8 cellular contexts compared by ENCODE assay signal in the genomic region with DNA sequence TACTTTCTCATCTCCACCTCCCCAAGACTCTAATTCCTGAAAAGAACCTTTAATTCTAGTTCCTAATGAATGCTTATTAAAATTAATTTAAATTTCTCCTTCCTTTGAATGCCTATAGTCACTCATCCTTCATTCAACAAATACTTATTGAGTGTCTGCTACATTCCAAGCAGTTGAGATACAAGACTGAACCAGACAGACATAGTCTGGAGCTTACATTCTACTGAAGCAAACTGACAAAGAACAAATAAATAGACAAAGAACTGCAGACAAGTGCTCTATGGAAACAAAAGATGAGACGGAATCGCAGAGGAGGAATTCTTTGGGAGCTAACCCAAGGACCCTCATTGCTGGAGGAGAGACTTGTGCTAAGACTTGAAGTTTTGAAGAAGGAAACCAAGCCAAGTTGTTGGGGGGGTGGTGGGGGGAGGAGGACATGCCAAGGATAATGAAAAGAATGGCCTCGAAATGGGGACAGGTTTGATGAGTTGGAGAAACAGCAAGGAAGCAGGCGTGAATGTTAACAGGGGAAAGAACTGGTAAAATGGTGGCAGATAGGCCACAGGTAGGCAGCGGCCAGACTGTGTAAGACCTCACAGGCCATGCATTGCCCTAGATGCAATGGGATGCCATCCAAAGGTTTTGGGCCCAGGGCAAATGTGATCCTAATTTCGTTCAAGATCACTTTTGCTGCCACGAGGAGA. TPM values are rescaled to one million over a fixed set of nuclear protein-coding genes. Genes with fewer than 3 reads are reported as not detected.
DNase-seq lines count a peak whose midpoint lies in the region; ATAC-seq, FAIRE-seq and TF ChIP-seq lines count a peak whose summit lies in the region.

No MANE protein-coding gene starts in this region.

- peak overlapping the region; percentile 86 for H3K4me2 ChIP-seq in A549
- peak overlapping the region; percentile 80 for H3K4me2 ChIP-seq in GM12878 (ENCODE audit: control insufficient read depth, insufficient read depth)

- WGBS in A549 (ENCODE audit: missing lambda C conversion rate): 33% methylated on average over 7 of the region's 7 CpGs
- 36% methylated on average over 7 of the region's 7 CpGs for WGBS in GM12878 (ENCODE audit: insufficient coverage, insufficient replicate concordance, low lambda C conversion rate, missing lambda C conversion rate)
- 13 to 23% methylated on average over 7 of the region's 7 CpGs for WGBS in tibial nerve, 2 donors

- H3K79me2 ChIP-seq in GM12878 (ENCODE audit: control insufficient read depth, insufficient read depth, low read length): peaks cover 20% of the 10 kb centered on the region

- POLR2A ChIA-PET in A549 (lab: Yijun Ruan, JAX) (interaction anchor here (0.6 to 4.9 kb wide), 6 partner anchors 10 to 153 kb away, joined by 3 to 43 read pairs (median 10); partner anchors contain the start of genes HSP90B1 and TDG), GM12878 (lab: Charles Lee) (interaction anchor here (0.5 to 3.2 kb wide), 9 partner anchors 10 to 332 kb away, joined by 3 to 48 read pairs (median 3); partner anchors contain the start of genes HSP90B1 and TDG)

- in situ Hi-C loops in GM12878 (cut with MboI): no loop called here

- no peak for DNase-seq in A549 (ENCODE audit: low read depth in 1 of 2, low spot score in 1 of 2)
- DNase-seq in HFF-Myc (ENCODE audit: extremely low read depth, low read depth): no peak
- DNase-seq in GM12878 (ENCODE audit: low read depth, low spot score): no peak
- DNase-seq in left lobe of liver (ENCODE audit: low spot score): no peak
- no peak for DNase-seq in tibial nerve (ENCODE audit: low spot score in 2 of 2)
- DNase-seq in HT-29 (ENCODE audit: low spot score): no peak
- DNase-seq in globus pallidus (ENCODE audit: low spot score): no peak

- no peaks in the 10 kb centered on the region for H4K20me1 ChIP-seq in GM12878 (ENCODE audit: control insufficient read depth, insufficient read depth)

- SMC1A ChIA-PET in GM12878 (lab: Charles Lee; ENCODE audit: uncharacterized antibody, unreplicated experiment): interaction anchor here (0.6 to 8.1 kb wide), 18 partner anchors 8 to 153 kb away, joined by 3 to 67 read pairs (median 4); partner anchors contain the start of genes HSP90B1 and TDG

- RAD21 ChIA-PET in GM12878 (lab: Charles Lee; ENCODE audit: unreplicated experiment): interaction anchor here (0.8 to 2.7 kb wide), 9 partner anchors 10 to 331 kb away, joined by 3 to 34 read pairs (median 3); partner anchors contain the start of genes HSP90B1 and TDG

- peak overlapping the region; percentile 88 for H3K9ac ChIP-seq in GM12878 (ENCODE audit: control insufficient read depth, insufficient read depth, low read length)

- peak overlapping the region; percentile 100 for H2AFZ ChIP-seq in GM12878 (ENCODE audit: control insufficient read depth, low read depth, low read length)

- intact Hi-C loops in GM12878 (cut with micrococcal nuclease; ENCODE audit: unreplicated experiment): no loop called here

- no peak for FAIRE-seq in A549 (lab: Jason Lieb, UNC)
- no peak for FAIRE-seq in GM12878 (lab: Jason Lieb, UNC)

- H3K4me1 ChIP-seq in A549 (peaks cover 27% of the 10 kb centered on the region), GM12878 (ENCODE audit: control insufficient read depth, insufficient read depth, low read length) (peaks cover 8% of the 10 kb centered on the region), tibial nerve (peaks cover 0 to 36% (median 16%) of the 10 kb centered on the region in 4 donors)

- TF ChIP-seq RAD21 in A549 (conservative IDR thresholded peaks at IDR 0.05 in 1 of 2, IDR thresholded peaks at IDR 0.05 in 1 of 2) (no peak), GM12878 (IDR thresholded peaks at IDR 0.05; ENCODE audit: insufficient read depth, low read depth, low read length) (no peak)

- peaks cover 4 to 13% of the 10 kb centered on the region in 2 experiments; a peak in 2 of 4 replicates for H3K36me3 ChIP-seq in GM12878 (ENCODE audit: control insufficient read depth in 2 of 2, insufficient read depth in 2 of 2, low read length in 1 of 2)
- peaks cover 0 to 34% (median 0%) of the 10 kb centered on the region in 3 donors for H3K36me3 ChIP-seq in tibial nerve

- TF ChIP-seq EP300 in A549 (IDR thresholded peaks at IDR 0.05) (no peak), GM12878 (IDR thresholded peaks at IDR 0.05; ENCODE audit: borderline replicate concordance in 1 of 2, control insufficient read depth in 1 of 2, low read depth in 2 of 2, low read length in 2 of 2) (no peak), tibial nerve (IDR thresholded peaks at IDR 0.05) (no peak)

- H3K9me3 ChIP-seq in A549: no peaks in the 10 kb centered on the region
- H3K9me3 ChIP-seq in GM12878 (replicated peaks; ENCODE audit: control insufficient read depth, insufficient read depth, low read length): no peaks in the 10 kb centered on the region
- H3K9me3 ChIP-seq in tibial nerve: no peaks in the 10 kb centered on the region

- TF ChIP-seq POLR2A in A549 (IDR thresholded peaks at IDR 0.05; ENCODE audit: low read length) (no peak), GM12878 (IDR thresholded peaks at IDR 0.05; ENCODE audit: low read depth, low read length) (no peak), tibial nerve (IDR thresholded peaks at IDR 0.05) (no peak)

- TF ChIP-seq CTCF in A549 (IDR thresholded peaks at IDR 0.05): no peak
- no peak for TF ChIP-seq CTCF in HFF-Myc (IDR thresholded peaks at IDR 0.05; ENCODE audit: low read depth, low read length, missing control alignments)
- no peak for TF ChIP-seq CTCF in GM12878 (IDR thresholded peaks at IDR 0.05 in 2 of 3, conservative IDR thresholded peaks at IDR 0.05 in 1 of 3; ENCODE audit: control insufficient read depth in 2 of 3, extremely low read depth in 1 of 3, insufficient read depth in 1 of 3, low read depth in 3 of 3, low read length in 3 of 3)
- TF ChIP-seq CTCF in tibial nerve (IDR thresholded peaks at IDR 0.05): no peak

- CTCF ChIA-PET in A549 (lab: Yijun Ruan, JAX) (interaction anchor here (0.9 to 1.5 kb wide), 5 partner anchors 18 to 330 kb away, joined by 3 to 5 read pairs (median 3); no protein-coding TSS in a partner anchor), GM12878 (lab: Yijun Ruan, JAX) (interaction anchor here (1.0 to 2.7 kb wide), 5 partner anchors 11 to 153 kb away, joined by 3 to 24 read pairs (median 3); partner anchors contain the start of gene TDG)

- no TSS peak for BruUV-seq in GM12878 (replicated peaks; lab: Mats Ljungman, UMichigan)

- ATAC-seq in A549 (peak; percentile 23 to 36; a peak in 3 of 6 replicates), GM12878 (peak; percentile 6; the same call in 2 of the 3 replicates), left lobe of liver (peak; percentile 10), GM18858 (IDR thresholded peaks at IDR 0.05; ENCODE audit: unreplicated experiment) (no peak)

- H3K27ac ChIP-seq in A549 (peak overlapping the region; percentile 92 to 95), GM12878 (ENCODE audit: control insufficient read depth, insufficient read depth) (peak overlapping the region; percentile 77; the same call in 1 of the 2 replicates), tibial nerve (peak overlapping the region in 3 of 4 donors; percentile 86 to 96 (median 91))

- H3K4me3 ChIP-seq in A549 (peak overlapping the region; percentile 73), HFF-Myc (replicated peaks; ENCODE audit: low read depth, low read length) (peak overlapping the region; percentile 97), GM12878 (peak overlapping the region; percentile 80), tibial nerve (peak overlapping the region; percentile 67 to 80 (median 75))

- H3K27me3 ChIP-seq in GM12878 (replicated peaks in 1 of 2; ENCODE audit: control insufficient read depth in 2 of 2, insufficient read depth in 2 of 2, low read length in 1 of 2) (no peaks in the 10 kb centered on the region), tibial nerve (no peaks in the 10 kb centered on the region)

RNA-seq across cellular contexts. Expression of gene TDG, which starts 9.7 kb away (rescaled TPM):
- 48.2 and 65.4 TPM in 2 replicates for polyA plus RNA-seq in A549 (2011; rRNA removed)
- 15.6 and 17.2 TPM in 2 replicates for polyA plus RNA-seq in A549 (2012; cell fraction: cytosol; rRNA removed)
- 8.5 and 13.1 TPM in 2 replicates for polyA plus RNA-seq in A549 (2012; cell fraction: nucleus; rRNA removed)
- 28.7 to 30.8 TPM (median 30.5 TPM) in 3 replicates for polyA plus RNA-seq in A549 (2017; fragmentation: RNase III; extraction: RNeasy Plus Mini Kit Qiagen cat#74134 plus additional on column Dnase treatment)
- polyA minus RNA-seq in A549 (2011; rRNA and poly(A)+ RNA removed): 12.6 and 13.5 TPM in 2 replicates
- total RNA-seq in GM12878 (2013; cell fraction: nucleolus; rRNA removed): 63.4 and 64.9 TPM in 2 replicates
- total RNA-seq in GM12878 (2014; rRNA removed): 47.5 and 57.8 TPM in 2 replicates
- 53.7 and 56.3 TPM in 2 replicates for total RNA-seq in GM12878 (2014; rRNA removed; fragmentation: Illumina TruSeq; extraction: Trizol)
- total RNA-seq in GM12878 (2021): 46.7 and 51.9 TPM in 2 replicates
- 15.8 TPM for polyA plus RNA-seq in GM12878 (2011; ENCODE audit: low read depth)
- polyA plus RNA-seq in GM12878 (2011; rRNA removed): 47.5 and 72.3 TPM in 2 replicates
- 17.1 and 17.3 TPM in 2 replicates for polyA plus RNA-seq in GM12878 (2011; cell fraction: cytosol; rRNA removed)
- 58.2 and 62.0 TPM in 2 replicates for polyA plus RNA-seq in GM12878 (2011; cell fraction: nucleus; rRNA removed)
- polyA plus RNA-seq in GM12878 (2012): 24.3 and 25.7 TPM in 2 replicates
- 63.6 and 70.5 TPM in 2 replicates for polyA plus RNA-seq in GM12878 (2014; fragmentation: Illumina TruSeq; extraction: Trizol)
- 10 to 100 TPM; 29.7 to 33.7 TPM for polyA plus RNA-seq in GM12878 (2014; fragmentation: Nextera tagmentation; extraction: Ambion mirVana)
- polyA plus RNA-seq in GM12878 (2014; rRNA removed): 44.0 and 50.5 TPM in 2 replicates
- polyA plus RNA-seq in GM12878 (2016; fragmentation: Nextera tagmentation; extraction: Ambion mirVana): 10 to 100 TPM; 63.2 to 68.8 TPM
- 21.7 and 30.6 TPM in 2 replicates for polyA minus RNA-seq in GM12878 (2011; rRNA and poly(A)+ RNA removed)
- polyA minus RNA-seq in GM12878 (2011; cell fraction: cytosol; rRNA and poly(A)+ RNA removed): 14.6 and 15.5 TPM in 2 replicates
- polyA minus RNA-seq in GM12878 (2011; cell fraction: nucleus; rRNA and poly(A)+ RNA removed): 17.8 and 21.0 TPM in 2 replicates
- 7.0 TPM for total RNA-seq in left lobe of liver
- total RNA-seq in tibial nerve: 10 to 100 TPM; 13.7 to 23.7 (median 20.0) TPM
- total RNA-seq in HT-29 (2014; rRNA removed; shearing (Covaris generic)): 28.8 and 32.0 TPM in 2 replicates

RNA-seq across cellular contexts. Expression of gene HSP90B1, which starts 25.8 kb away (rescaled TPM):
- polyA plus RNA-seq in A549 (2011; rRNA removed): 694 and 915 TPM in 2 replicates
- polyA plus RNA-seq in A549 (2012; cell fraction: cytosol; rRNA removed): 190 and 248 TPM in 2 replicates
- 169 and 264 TPM in 2 replicates for polyA plus RNA-seq in A549 (2012; cell fraction: nucleus; rRNA removed)
- 619 to 636 TPM (median 624 TPM) in 3 replicates for polyA plus RNA-seq in A549 (2017; fragmentation: RNase III; extraction: RNeasy Plus Mini Kit Qiagen cat#74134 plus additional on column Dnase treatment)
- polyA minus RNA-seq in A549 (2011; rRNA and poly(A)+ RNA removed): 128 and 141 TPM in 2 replicates
- total RNA-seq in GM12878 (2013; cell fraction: nucleolus; rRNA removed): 492 and 493 TPM in 2 replicates
- total RNA-seq in GM12878 (2014; rRNA removed): 298 and 306 TPM in 2 replicates
- total RNA-seq in GM12878 (2014; rRNA removed; fragmentation: Illumina TruSeq; extraction: Trizol): 644 and 702 TPM in 2 replicates
- 511 and 557 TPM in 2 replicates for total RNA-seq in GM12878 (2021)
- 428 TPM for polyA plus RNA-seq in GM12878 (2011; ENCODE audit: low read depth)
- polyA plus RNA-seq in GM12878 (2011; rRNA removed): 443 and 639 TPM in 2 replicates
- polyA plus RNA-seq in GM12878 (2011; cell fraction: cytosol; rRNA removed): 135 and 136 TPM in 2 replicates
- 477 and 595 TPM in 2 replicates for polyA plus RNA-seq in GM12878 (2011; cell fraction: nucleus; rRNA removed)
- polyA plus RNA-seq in GM12878 (2012): 568 and 601 TPM in 2 replicates
- 715 and 780 TPM in 2 replicates for polyA plus RNA-seq in GM12878 (2014; fragmentation: Illumina TruSeq; extraction: Trizol)
- 100 to 1,000 TPM; 254 to 414 TPM for polyA plus RNA-seq in GM12878 (2014; fragmentation: Nextera tagmentation; extraction: Ambion mirVana)
- polyA plus RNA-seq in GM12878 (2014; rRNA removed): 495 and 564 TPM in 2 replicates
- polyA plus RNA-seq in GM12878 (2016; fragmentation: Nextera tagmentation; extraction: Ambion mirVana): 100 to 1,000 TPM; 936 to 968 TPM
- polyA minus RNA-seq in GM12878 (2011; rRNA and poly(A)+ RNA removed): 148 and 211 TPM in 2 replicates
- 90.8 and 99.4 TPM in 2 replicates for polyA minus RNA-seq in GM12878 (2011; cell fraction: cytosol; rRNA and poly(A)+ RNA removed)
- 145 and 205 TPM in 2 replicates for polyA minus RNA-seq in GM12878 (2011; cell fraction: nucleus; rRNA and poly(A)+ RNA removed)
- total RNA-seq in left lobe of liver: 617 TPM
- total RNA-seq in tibial nerve: 100 to 1,000 TPM; 213 to 480 (median 250) TPM
- 202 and 209 TPM in 2 replicates for total RNA-seq in HT-29 (2014; rRNA removed; shearing (Covaris generic))
